Comparison of ENCODE assay signal across 8 cellular contexts in genomic region chr3:152524198-152525140, GRCh38.
DNase-seq lines count a peak whose midpoint lies in the region; TF ChIP-seq lines count a peak whose summit lies in the region.

No MANE protein-coding gene starts in this region.

- no peaks in the 10 kb centered on the region for H4K20me1 ChIP-seq in KMS-11 (ENCODE audit: insufficient read depth)

- no peak overlapping the region for H3K27ac ChIP-seq in KMS-11

- H3K79me2 ChIP-seq in KMS-11 (ENCODE audit: insufficient read depth, low read depth) = no peaks in the 10 kb centered on the region

- H3K27me3 ChIP-seq in KMS-11 (ENCODE audit: insufficient read depth, low read depth) = no peaks in the 10 kb centered on the region

- H3K4me3 ChIP-seq in KMS-11 (IDR thresholded peaks at IDR 0.05; ENCODE audit: insufficient read depth, low read depth, low read length) = no peak overlapping the region

- H3K4me2 ChIP-seq in KMS-11 = no peak overlapping the region

- no peaks in the 10 kb centered on the region for H3K36me3 Mint-ChIP-seq in chondrocyte (ENCODE audit: low read depth)
- no peaks in the 10 kb centered on the region for H3K36me3 Mint-ChIP-seq in mesothelial cell of epicardium

- DNase-seq in NCI-H446 (lab: John Stamatoyannopoulos, UW) (peak; percentile 10 to 69), NCI-H446 treated with DMSO at 0.1 percent for 48 hours (lab: John Stamatoyannopoulos, UW) (no peak), GM20000 (ENCODE audit: low spot score) (peak; percentile 15), RPMI7951 (ENCODE audit: low read depth) (peak; percentile 55), chondrocyte (ENCODE audit: low spot score) (no peak), mesothelial cell of epicardium (ENCODE audit: low spot score in 2 of 2, unreplicated experiment in 2 of 2) (no peak), D341Med (ENCODE audit: low spot score) (no peak)

- H3K27ac Mint-ChIP-seq in chondrocyte (ENCODE audit: unreplicated experiment) = no peak overlapping the region
- H3K27ac Mint-ChIP-seq in mesothelial cell of epicardium = no peak overlapping the region

- H2AFZ ChIP-seq in KMS-11 (ENCODE audit: low read depth) = no peak overlapping the region

- H3K36me3 ChIP-seq in KMS-11 (ENCODE audit: insufficient read depth) = no peaks in the 10 kb centered on the region

- no peaks in the 10 kb centered on the region for H3K27me3 Mint-ChIP-seq in chondrocyte (ENCODE audit: low read depth)
- H3K27me3 Mint-ChIP-seq in mesothelial cell of epicardium (ENCODE audit: low read depth) = no peaks in the 10 kb centered on the region

- H3K4me1 Mint-ChIP-seq in chondrocyte (ENCODE audit: low read depth) (no peaks in the 10 kb centered on the region), mesothelial cell of epicardium (no peaks in the 10 kb centered on the region)

- peak; percentile 53 for TF ChIP-seq CTCF in GM20000 (IDR thresholded peaks at IDR 0.05; ENCODE audit: extremely low read depth, missing control alignments)
- peak; percentile 89 for TF ChIP-seq CTCF in KMS-11 (conservative IDR thresholded peaks at IDR 0.05; ENCODE audit: low read depth, low read length)
- peak; percentile 94 for TF ChIP-seq CTCF in chondrocyte (IDR thresholded peaks at IDR 0.05)
- peak; percentile 73 for TF ChIP-seq CTCF in mesothelial cell of epicardium (IDR thresholded peaks at IDR 0.05; ENCODE audit: unreplicated experiment)

- peaks cover 2% of the 10 kb centered on the region for H3K4me1 ChIP-seq in KMS-11 (ENCODE audit: low read depth, poor library complexity, severe bottlenecking)

- no peaks in the 10 kb centered on the region for H3K9me3 Mint-ChIP-seq in chondrocyte (ENCODE audit: low read depth)
- peaks cover 10% of the 10 kb centered on the region for H3K9me3 Mint-ChIP-seq in mesothelial cell of epicardium

- H3K4me3 Mint-ChIP-seq in chondrocyte (ENCODE audit: unreplicated experiment) (no peak overlapping the region), mesothelial cell of epicardium (no peak overlapping the region)

- H3K9ac ChIP-seq in KMS-11 = no peak overlapping the region

Comparison
In these comparisons a context has a peak if more than half of its experiments do, and no peak if none do; other contexts are left out.
1. DNase-seq: peak in NCI-H446 (2 of 2), GM20000 (single experiment) and RPMI7951 (single experiment); none in NCI-H446 treated with DMSO at 0.1 percent for 48 hours (single experiment), chondrocyte (single experiment), mesothelial cell of epicardium (0 of 2) and D341Med (single experiment).
2. Peak in every context shown above with its lines, with median percentiles within 50 percentile points of each other: CTCF ChIP-seq.